In the genomic region with DNA sequence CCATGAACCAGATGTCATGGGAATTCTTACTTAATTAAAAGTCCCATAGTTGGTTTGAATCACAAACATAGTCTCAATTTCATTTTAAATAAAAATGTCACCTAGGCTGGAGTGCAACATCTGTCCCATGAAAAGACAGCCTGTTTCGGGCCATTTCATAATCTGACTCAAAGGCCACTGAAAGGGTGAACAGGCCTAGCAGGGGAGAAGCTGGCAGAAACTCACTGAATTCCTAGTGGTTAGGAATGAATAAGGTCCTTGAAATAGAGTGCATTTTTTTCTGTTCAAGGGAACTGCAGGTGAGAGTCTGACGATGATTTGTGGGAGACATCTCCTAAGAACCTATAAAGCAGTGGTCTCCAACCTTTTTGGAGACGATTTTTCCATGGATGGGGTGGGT, we compare ENCODE assay signal across 14 cellular contexts. TPM values are rescaled to one million over a fixed set of nuclear protein-coding genes. Genes with fewer than 3 reads are reported as not detected.
DNase-seq lines count a peak whose midpoint lies in the region; ATAC-seq and TF ChIP-seq lines count a peak whose summit lies in the region.
"Had no signal": no experiment of that assay in that cellular context is flagged by ENCODE, and none has a peak within 500 bp of the region (broad histone marks: within the 10 kb centered on the region; RNA-seq: fewer than 3 reads in every experiment).

No MANE protein-coding gene starts in this region.

- peak; percentile 72 for ATAC-seq in left lung
- ATAC-seq in HG03565 (IDR thresholded peaks at IDR 0.05; ENCODE audit: unreplicated experiment), result no peak
- ATAC-seq in GM21576 (IDR thresholded peaks at IDR 0.05; ENCODE audit: unreplicated experiment), result no peak

- no peak overlapping the region for H3K27ac ChIP-seq in left lung
- H3K27ac ChIP-seq: 22Rv1 had no signal

- no peak overlapping the region for H3K4me3 ChIP-seq in left lung

- DNase-seq in DMS 273 (lab: John Stamatoyannopoulos, UW; ENCODE audit: unreplicated experiment) (peak; percentile 34), DMS 273 treated with DMSO at 0.1 percent for 48 hours (lab: John Stamatoyannopoulos, UW) (no peak), astrocyte of the hippocampus (ENCODE audit: low read depth, low spot score) (peak; percentile 28), left lung (no peak), renal cortical epithelial cell (ENCODE audit: low read depth) (peak; percentile 24), GOT3 (lab: John Stamatoyannopoulos, UW) (no peak)
- DNase-seq: Caco-2; CD8-positive, alpha-beta memory T cell; DND-41; GDM1; H7 had no signal

- no peaks in the 10 kb centered on the region for H3K9me3 ChIP-seq in left lung
- H3K9me3 ChIP-seq: Caco-2 had no signal

- no peaks in the 10 kb centered on the region for H3K27me3 ChIP-seq in left lung

- no peaks in the 10 kb centered on the region for H3K4me1 ChIP-seq in left lung

- intact Hi-C loops in left lung (cut with DNase I), result no loop called here

- TF ChIP-seq CTCF in left lung (IDR thresholded peaks at IDR 0.05), result no peak

- no peaks in the 10 kb centered on the region for H3K36me3 ChIP-seq in left lung

RNA-seq across cellular contexts. Expression of a gene that starts 44.0 kb away (rescaled TPM):
- total RNA-seq in left lung, result 10 to 100 TPM; 26.8 to 32.0 TPM
- 12.5 and 72.8 TPM in 2 replicates for total RNA-seq in renal cortical epithelial cell

Comparison
In these comparisons a context has a peak if more than half of its experiments do, and no peak if none do; other contexts are left out.
1. DNase-seq: peak in DMS 273 (single experiment), astrocyte of the hippocampus (single experiment) and renal cortical epithelial cell (single experiment); none in DMS 273 treated with DMSO at 0.1 percent for 48 hours (single experiment), left lung (0 of 2) and GOT3 (single experiment).